Comparison of ENCODE assay signal across 8 cellular contexts in genomic region chr4:174283507-174284180, GRCh38. TPM values are rescaled to one million over a fixed set of nuclear protein-coding genes. Genes with fewer than 3 reads are reported as not detected.
A peak's percentile ranks its signal among the peaks of the same experiment; 100 is the strongest.
DNase-seq lines count a peak whose midpoint lies in the region; ATAC-seq lines count a peak whose summit lies in the region.

A gene with protein sequence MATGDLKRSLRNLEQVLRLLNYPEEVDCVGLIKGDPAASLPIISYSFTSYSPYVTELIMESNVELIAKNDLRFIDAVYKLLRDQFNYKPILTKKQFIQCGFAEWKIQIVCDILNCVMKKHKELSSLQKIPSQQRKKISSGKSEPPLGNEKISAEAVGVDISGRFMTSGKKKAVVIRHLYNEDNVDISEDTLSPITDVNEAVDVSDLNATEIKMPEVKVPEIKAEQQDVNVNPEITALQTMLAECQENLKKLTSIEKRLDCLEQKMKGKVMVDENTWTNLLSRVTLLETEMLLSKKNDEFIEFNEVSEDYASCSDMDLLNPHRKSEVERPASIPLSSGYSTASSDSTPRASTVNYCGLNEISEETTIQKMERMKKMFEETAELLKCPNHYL (plus strand): TSS chr4:174283911. CDS start chr4:174299122, 15,211 bp downstream.
A gene with protein sequence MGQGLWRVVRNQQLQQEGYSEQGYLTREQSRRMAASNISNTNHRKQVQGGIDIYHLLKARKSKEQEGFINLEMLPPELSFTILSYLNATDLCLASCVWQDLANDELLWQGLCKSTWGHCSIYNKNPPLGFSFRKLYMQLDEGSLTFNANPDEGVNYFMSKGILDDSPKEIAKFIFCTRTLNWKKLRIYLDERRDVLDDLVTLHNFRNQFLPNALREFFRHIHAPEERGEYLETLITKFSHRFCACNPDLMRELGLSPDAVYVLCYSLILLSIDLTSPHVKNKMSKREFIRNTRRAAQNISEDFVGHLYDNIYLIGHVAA (minus strand): TSS chr4:174283667. CDS start chr4:174263092, 20,575 bp downstream.

- ATAC-seq in GM18870 (IDR thresholded peaks at IDR 0.05; ENCODE audit: unreplicated experiment): peak; percentile 58
- ATAC-seq in HG03139 (IDR thresholded peaks at IDR 0.05; ENCODE audit: unreplicated experiment): peak; percentile 52

- peak; percentile 71 for DNase-seq in AG08395 (ENCODE audit: low spot score)
- DNase-seq in NCI-H345 (lab: John Stamatoyannopoulos, UW): peak; percentile 68
- DNase-seq in activated CD4-positive, alpha-beta T cell treated with anti-CD3 and anti-CD28 coated beads for 1 hour: peak; percentile 46
- peak; percentile 79 for DNase-seq in cerebellum (ENCODE audit: low spot score)
- DNase-seq in kidney glomerular epithelial cell (lab: John Stamatoyannopoulos, UW): peak; percentile 75
- DNase-seq in stimulated activated CD4-positive, alpha-beta T cell treated with anti-CD3 and anti-CD28 coated beads, Interleukin-15, amount 100 ng/mL, for 48 hours (ENCODE audit: low read depth in 2 of 2): peak; percentile 21 to 24

RNA-seq across cellular contexts. Expression of the first gene that starts in this region (rescaled TPM):
- total RNA-seq in cerebellum: 36.4 TPM

RNA-seq across cellular contexts. Expression of the second gene that starts in this region (rescaled TPM):
- 32.1 TPM for total RNA-seq in cerebellum

Comparison
In these comparisons a context has a peak if more than half of its experiments do, and no peak if none do; other contexts are left out.
1. Peak in every context shown above with its lines: DNase-seq and ATAC-seq.
2. DNase-seq: peak in every context shown above with its lines; median percentile 79 in cerebellum; 75 in kidney glomerular epithelial cell; 71 in AG08395; 68 in NCI-H345; 46 in activated CD4-positive, alpha-beta T cell treated with anti-CD3 and anti-CD28 coated beads for 1 hour; 22 in stimulated activated CD4-positive, alpha-beta T cell treated with anti-CD3 and anti-CD28 coated beads, Interleukin-15, amount 100 ng/mL, for 48 hours.